ENCODE assay signal across 1 cellular context in genomic region chr1:56137090-56137489, GRCh38.
TF ChIP-seq lines count a peak whose summit lies in the region.

No MANE protein-coding gene starts in this region.

TF ChIP-seq in IMR-90, 13 proteins besides CTCF, POLR2A, EP300 and RAD21 (continued from another document):
- TF ChIP-seq FOS (IDR thresholded peaks at IDR 0.05; ENCODE audit: low read depth, low read length), result no peak
- no peak for TF ChIP-seq USF2 (IDR thresholded peaks at IDR 0.05; ENCODE audit: low read depth, low read length)
TF ChIP-seq in IMR-90: peak in this region for 0.
